Comparison of ENCODE assay signal across 8 cellular contexts in genomic region chr7:94087664-94088352, GRCh38.
A peak's percentile ranks its signal among the peaks of the same experiment; 100 is the strongest.
DNase-seq lines count a peak whose midpoint lies in the region; ATAC-seq, FAIRE-seq and TF ChIP-seq lines count a peak whose summit lies in the region.

No MANE protein-coding gene starts in this region.

- intact Hi-C loops in CD4-positive, alpha-beta memory T cell (cut with micrococcal nuclease), result loop anchor here (1.0 to 5.0 kb wide), 5 partner anchors 84 to 1389 kb away; partner anchors contain the start of gene BET1
- intact Hi-C loops in endothelial cell of umbilical vein (cut with micrococcal nuclease) (loop anchor here (1.0 to 10.0 kb wide), 11 partner anchors 23 to 843 kb away; partner anchors contain the start of genes BET1, COL1A2 and GNG11), stomach (cut with DNase I; ENCODE audit: low total_unique reads) (no loop called here)

- POLR2A ChIA-PET in CD4-positive, alpha-beta memory T cell (lab: Charles Lee; ENCODE audit: partially characterized antibody), result interaction anchor here (0.8 to 0.9 kb wide), 2 partner anchors 84 to 843 kb away, joined by 3 read pairs; partner anchors contain the start of gene BET1
- POLR2A ChIA-PET in WTC11 (lab: Charles Lee), result no interaction called here
- POLR2A ChIA-PET in endothelial cell of umbilical vein (lab: Charles Lee), result interaction anchor here (1.2 kb wide), 1 partner anchor 166 kb away, joined by 3 read pairs; no protein-coding TSS in a partner anchor

- H3K4me1 Mint-ChIP-seq in CD4-positive, alpha-beta memory T cell, result peaks cover 3 to 5% (median 4%) of the 10 kb centered on the region in 4 donors
- H3K4me1 Mint-ChIP-seq in WTC11, result peaks cover 21% of the 10 kb centered on the region

- ATAC-seq in GM19035 (IDR thresholded peaks at IDR 0.05; ENCODE audit: unreplicated experiment) (peak; percentile 99), HG03139 (IDR thresholded peaks at IDR 0.05; ENCODE audit: unreplicated experiment) (peak; percentile 97), WTC11 (peak; percentile 91)

- no peaks in the 10 kb centered on the region for H3K36me3 Mint-ChIP-seq in CD4-positive, alpha-beta memory T cell
- H3K36me3 Mint-ChIP-seq in WTC11, result no peaks in the 10 kb centered on the region

- H3K36me3 ChIP-seq in CD4-positive, alpha-beta memory T cell (ENCODE audit: insufficient read depth, low read length), result no peaks in the 10 kb centered on the region
- no peaks in the 10 kb centered on the region for H3K36me3 ChIP-seq in endothelial cell of umbilical vein (ENCODE audit: control insufficient read depth in 2 of 2, extremely low read depth in 1 of 2, insufficient read depth in 2 of 2, low read length in 2 of 2)
- no peaks in the 10 kb centered on the region for H3K36me3 ChIP-seq in stomach

- H3K4me3 ChIP-seq in CD4-positive, alpha-beta memory T cell (ENCODE audit: low read length in 2 of 2), result peak overlapping the region in 1 of 2 donors; percentile 21
- H3K4me3 ChIP-seq in endothelial cell of umbilical vein (replicated peaks in 1 of 3; ENCODE audit: insufficient read depth in 1 of 3, low read depth in 1 of 3, low read length in 3 of 3), result no peak overlapping the region
- H3K4me3 ChIP-seq in stomach, result peak overlapping the region in 3 of 4 donors; percentile 24 to 30 (median 26)

- no peaks in the 10 kb centered on the region for H3K79me2 ChIP-seq in endothelial cell of umbilical vein (ENCODE audit: control insufficient read depth, insufficient read depth, low read length)

- H3K9me3 ChIP-seq in CD4-positive, alpha-beta memory T cell (ENCODE audit: control insufficient read depth in 1 of 2, low read length in 2 of 2), result no peaks in the 10 kb centered on the region
- H3K9me3 ChIP-seq in endothelial cell of umbilical vein (replicated peaks; ENCODE audit: control insufficient read depth, insufficient read depth, low read length) (no peaks in the 10 kb centered on the region), stomach (no peaks in the 10 kb centered on the region)

- peaks cover 4% of the 10 kb centered on the region for H3K4me1 ChIP-seq in CD4-positive, alpha-beta memory T cell (ENCODE audit: insufficient read depth, low read length)
- peaks cover 6% of the 10 kb centered on the region for H3K4me1 ChIP-seq in endothelial cell of umbilical vein (ENCODE audit: control insufficient read depth, extremely low read depth, insufficient read depth, low read length)
- peaks cover 0 to 9% (median 3%) of the 10 kb centered on the region in 4 donors for H3K4me1 ChIP-seq in stomach

- no peaks in the 10 kb centered on the region for H3K27me3 ChIP-seq in CD4-positive, alpha-beta memory T cell (ENCODE audit: insufficient read depth, low read length)
- H3K27me3 ChIP-seq in endothelial cell of umbilical vein (ENCODE audit: control insufficient read depth in 2 of 2, insufficient read depth in 2 of 2, low read length in 2 of 2), result peaks cover 5 to 8% of the 10 kb centered on the region in 2 experiments
- no peaks in the 10 kb centered on the region for H3K27me3 ChIP-seq in stomach

- no peaks in the 10 kb centered on the region for H3K9me1 ChIP-seq in endothelial cell of umbilical vein (replicated peaks; ENCODE audit: control insufficient read depth, extremely low read depth, insufficient read depth, low read length)

- TF ChIP-seq EP300 in stomach (IDR thresholded peaks at IDR 0.05), result no peak

- H2AFZ ChIP-seq in endothelial cell of umbilical vein (ENCODE audit: low read depth, low read length), result peak overlapping the region; percentile 62

- no peak overlapping the region for H3K9ac ChIP-seq in endothelial cell of umbilical vein (replicated peaks; ENCODE audit: extremely low read depth, insufficient read depth, low read length)

- TF ChIP-seq CTCF in WTC11 (IDR thresholded peaks at IDR 0.05) (no peak; the same call in 1 of the 2 replicates), endothelial cell of umbilical vein (IDR thresholded peaks at IDR 0.05; ENCODE audit: extremely low read depth in 1 of 2, insufficient read depth in 1 of 2, low read depth in 1 of 2, low read length in 2 of 2) (peak; percentile 66 to 85), stomach (IDR thresholded peaks at IDR 0.05) (peak in 5 of 7 experiments; percentile 62 to 81 (median 66))

- no peaks in the 10 kb centered on the region for H3K9me3 Mint-ChIP-seq in CD4-positive, alpha-beta memory T cell
- no peaks in the 10 kb centered on the region for H3K9me3 Mint-ChIP-seq in WTC11

- H3K27ac ChIP-seq in CD4-positive, alpha-beta memory T cell (ENCODE audit: low read depth, low read length), result no peak overlapping the region
- no peak overlapping the region for H3K27ac ChIP-seq in endothelial cell of umbilical vein (ENCODE audit: insufficient read depth, low read depth, low read length)
- no peak overlapping the region for H3K27ac ChIP-seq in stomach

- H3K4me2 ChIP-seq in endothelial cell of umbilical vein (ENCODE audit: insufficient read depth, low read length), result peak overlapping the region; percentile 79

- H3K27ac Mint-ChIP-seq in CD4-positive, alpha-beta memory T cell, result peak overlapping the region in 5 of 7 donors; percentile 39 to 74 (median 61)
- no peak overlapping the region for H3K27ac Mint-ChIP-seq in WTC11

- dilution Hi-C loops in endothelial cell of umbilical vein (cut with MboI; ENCODE audit: extremely low pct_ligation_motif_present, low sequenced_read_pairs), result no loop called here

- peak; percentile 90 for FAIRE-seq in endothelial cell of umbilical vein (lab: Jason Lieb, UNC)

- 12 to 18% (median 15%) methylated on average over 6 of the region's 6 CpGs for WGBS in stomach, 5 donors

- H4K20me1 ChIP-seq in endothelial cell of umbilical vein (replicated peaks; ENCODE audit: control insufficient read depth, extremely low read depth, insufficient read depth, low read length), result no peaks in the 10 kb centered on the region

- no peak for TF ChIP-seq POLR2A in endothelial cell of umbilical vein (IDR thresholded peaks at IDR 0.05; ENCODE audit: low read depth, low read length)
- no peak for TF ChIP-seq POLR2A in stomach (IDR thresholded peaks at IDR 0.05)

- BruUV-seq in endothelial cell of umbilical vein (replicated peaks; lab: Mats Ljungman, UMichigan), result no TSS peak

- peaks cover 2 to 8% of the 10 kb centered on the region in 2 donors for H3K27me3 Mint-ChIP-seq in CD4-positive, alpha-beta memory T cell
- H3K27me3 Mint-ChIP-seq in WTC11 (ENCODE audit: low read depth), result peaks cover 2% of the 10 kb centered on the region; the same call in 1 of the 2 replicates

- H3K4me3 Mint-ChIP-seq in CD4-positive, alpha-beta memory T cell, result peak overlapping the region; percentile 63 to 81 (median 73)
- H3K4me3 Mint-ChIP-seq in WTC11, result peak overlapping the region; percentile 38

- peak; percentile 50 to 65 (median 58) for DNase-seq in CD4-positive, alpha-beta memory T cell
- DNase-seq in NCI-H2196 treated with DMSO at 0.1 percent for 48 hours (lab: John Stamatoyannopoulos, UW; ENCODE audit: unreplicated experiment) (peak; percentile 34), WTC11 (ENCODE audit: low spot score) (peak; percentile 51), endothelial cell of umbilical vein (ENCODE audit: low read depth, low spot score) (peak; percentile 83), mucosa of gallbladder (ENCODE audit: low spot score) (peak; percentile 60), stomach (peak; percentile 44)

- CTCF ChIA-PET in CD4-positive, alpha-beta memory T cell (lab: Charles Lee; ENCODE audit: partially characterized antibody), result interaction anchor here (0.7 to 2.2 kb wide), 15 partner anchors 10 to 848 kb away, joined by 3 to 24 read pairs (median 5); no protein-coding TSS in a partner anchor
- CTCF ChIA-PET in WTC11 (lab: Charles Lee), result interaction anchor here (0.8 to 2.1 kb wide), 18 partner anchors 8 to 626 kb away, joined by 3 to 17 read pairs (median 4); partner anchors contain the start of genes COL1A2, GNG11 and GNGT1
- CTCF ChIA-PET in endothelial cell of umbilical vein (lab: Charles Lee), result interaction anchor here (0.7 to 8.6 kb wide), 49 partner anchors 8 to 847 kb away, joined by 3 to 106 read pairs (median 4); partner anchors contain the start of genes GNG11 and TFPI2

TF ChIP-seq in WTC11, 78 proteins besides CTCF, POLR2A, EP300 and RAD21 (continues in another document):
- TF ChIP-seq ZSCAN18 (CRISPR knock-in tag; IDR thresholded peaks at IDR 0.05) (no peak), ZNF219 (CRISPR knock-in tag; IDR thresholded peaks at IDR 0.05; ENCODE audit: borderline replicate concordance) (no peak)

TF ChIP-seq in endothelial cell of umbilical vein, 7 proteins besides CTCF, POLR2A, EP300 and RAD21:
- TF ChIP-seq GATA2 (IDR thresholded peaks at IDR 0.05; ENCODE audit: insufficient read depth, insufficient read length, low read depth, low read length), result peak; percentile 31
- no peak for TF ChIP-seq MAX (IDR thresholded peaks at IDR 0.05; ENCODE audit: insufficient read depth, insufficient read length)

Comparison
In these comparisons a context has a peak if more than half of its experiments do, and no peak if none do; other contexts are left out.
1. H3K4me3 ChIP-seq: peak in stomach (3 of 4); none in endothelial cell of umbilical vein (0 of 3).
2. Peak in every context shown above with its lines, with median percentiles within 50 percentile points of each other: DNase-seq and ATAC-seq.